Comparison of ENCODE assay signal across 16 cellular contexts in genomic region chr10:119418401-119418800, GRCh38.
"Had no signal": no experiment of that assay in that cellular context is flagged by ENCODE, and none has a peak within 500 bp of the region (broad histone marks: within the 10 kb centered on the region; RNA-seq: fewer than 3 reads in every experiment).

No MANE protein-coding gene starts in this region.

- H3K27ac Mint-ChIP-seq: activated naive CD4-positive, alpha-beta T cell treated with anti-CD3 and anti-CD28 coated beads, Interleukin-2, amount 10 ng/mL, durations not matched to agents 7 days and 5 days had no signal

- H3K9me3 Mint-ChIP-seq: activated naive CD4-positive, alpha-beta T cell treated with anti-CD3 and anti-CD28 coated beads, Interleukin-2, amount 10 ng/mL, durations not matched to agents 7 days and 5 days had no signal

- H3K27me3 ChIP-seq: ascending aorta, neutrophil, tibial nerve had no signal

- H3K4me3 ChIP-seq: ascending aorta, skin epidermis, tibial nerve had no signal

- H3K4me3 Mint-ChIP-seq: activated naive CD4-positive, alpha-beta T cell treated with anti-CD3 and anti-CD28 coated beads, Interleukin-2, amount 10 ng/mL, durations not matched to agents 7 days and 5 days had no signal

- H3K36me3 Mint-ChIP-seq: activated naive CD4-positive, alpha-beta T cell treated with anti-CD3 and anti-CD28 coated beads, Interleukin-2, amount 10 ng/mL, durations not matched to agents 7 days and 5 days had no signal

- FAIRE-seq: colon, endometrium, keratinocyte had no signal

- DNase-seq: activated CD4-positive, alpha-beta T cell treated with anti-CD3 and anti-CD28 coated beads for 1 hour; activated CD4-positive, alpha-beta T cell treated with anti-CD3 and anti-CD28 coated beads, Interleukin-2, amount 50 U/mL, for 4 hours; activated naive CD4-positive, alpha-beta T cell treated with anti-CD3 and anti-CD28 coated beads, Interleukin-2, amount 10 ng/mL, durations not matched to agents 7 days and 5 days; hippocampal formation; retina; stimulated activated CD4-positive, alpha-beta T cell treated with anti-CD3 and anti-CD28 coated beads, Interleukin-15, amount 100 ng/mL, for 24 hours; stimulated activated CD4-positive, alpha-beta T cell treated with anti-CD3 and anti-CD28 coated beads, Interleukin-4, amount 100 ng/mL, for 24 hours; stimulated activated naive CD4-positive, alpha-beta T cell had no signal

- H3K4me1 Mint-ChIP-seq: activated naive CD4-positive, alpha-beta T cell treated with anti-CD3 and anti-CD28 coated beads, Interleukin-2, amount 10 ng/mL, durations not matched to agents 7 days and 5 days had no signal

- H3K9me3 ChIP-seq: ascending aorta, neutrophil, tibial nerve had no signal

- H3K27me3 Mint-ChIP-seq: activated naive CD4-positive, alpha-beta T cell treated with anti-CD3 and anti-CD28 coated beads, Interleukin-2, amount 10 ng/mL, durations not matched to agents 7 days and 5 days had no signal

- H3K27ac ChIP-seq: ascending aorta, neutrophil, skin epidermis, VCaP had no signal
